ENCODE assay signal across 30 cellular contexts in genomic region chr10:38741226-38741625, GRCh38.
"Had no signal": no experiment of that assay in that cellular context is flagged by ENCODE, and none has a peak within 500 bp of the region (broad histone marks: within the 10 kb centered on the region; RNA-seq: fewer than 3 reads in every experiment).

No MANE protein-coding gene starts in this region.

- H3K27ac ChIP-seq: adrenal gland, ascending aorta, body of pancreas, brain microvascular endothelial cell, breast epithelium, cardiac muscle cell had no signal

- H3K9me3 ChIP-seq: adrenal gland, ascending aorta, body of pancreas had no signal

- H3K4me3 ChIP-seq: adrenal gland, ascending aorta, body of pancreas, breast epithelium, cardiac muscle cell had no signal

- H3K36me3 ChIP-seq: adrenal gland, ascending aorta, brain microvascular endothelial cell, breast epithelium, cardiac muscle cell had no signal

- DNase-seq: activated effector memory CD4-positive, alpha-beta T cell treated with anti-CD3 and anti-CD28 coated beads, Interleukin-2, amount 50 U/mL, for 16 hours; activated effector memory CD4-positive, alpha-beta T cell treated with Interleukin-2 at 50 U/mL for 16 hours; activated gamma-delta T cell; activated gamma-delta T cell treated with Interleukin-2 at 50 U/mL for 16 hours; activated naive CD4-positive, alpha-beta T cell; activated naive CD4-positive, alpha-beta T cell treated with anti-CD3 and anti-CD28 coated beads for 36 hours; activated naive CD4-positive, alpha-beta T cell treated with anti-CD3 and anti-CD28 coated beads, Interleukin-2, amount 10 ng/mL, durations not matched to agents 7 days and 5 days; activated naive CD4-positive, alpha-beta T cell treated with anti-CD3 and anti-CD28 coated beads, Interleukin-2, amount 50 U/mL, for 16 hours; activated naive CD4-positive, alpha-beta T cell treated with Interleukin-2 at 50 U/mL for 16 hours; activated naive CD8-positive, alpha-beta T cell treated with anti-CD3 and anti-CD28 coated beads for 36 hours; activated naive CD8-positive, alpha-beta T cell treated with anti-CD3 and anti-CD28 coated beads, Interleukin-2, amount 10 ng/mL, durations not matched to agents 7 days and 5 days; activated naive CD8-positive, alpha-beta T cell treated with anti-CD3 and anti-CD28 coated beads, Interleukin-2, amount 50 U/mL, for 24 hours; activated T-cell treated with anti-CD3 and anti-CD28 coated beads, Interleukin-2, amount 50 U/mL, for 1 hour; activated T-cell treated with anti-CD3 and anti-CD28 coated beads, Interleukin-2, amount 50 U/mL, for 24 hours; activated T-cell treated with anti-CD3 and anti-CD28 coated beads, Interleukin-2, amount 50 U/mL, for 4 hours; activated T-cell treated with anti-CD3 and anti-CD28 coated beads, Interleukin-2, amount 50 U/mL, for 48 hours; activated T-cell treated with anti-CD3 and anti-CD28 coated beads, Interleukin-2, amount 50 U/mL, for 72 hours; adrenal gland; amniotic stem cell; amygdala; anterior cingulate cortex; aorta; body of pancreas; brain microvascular endothelial cell; caudate nucleus; central memory CD4-positive, alpha-beta T cell; cerebellar nuclear complex had no signal

- H3K27me3 ChIP-seq: adrenal gland, ascending aorta, body of pancreas, brain microvascular endothelial cell, breast epithelium, cardiac muscle cell had no signal

- H3K4me1 ChIP-seq: adrenal gland, ascending aorta, body of pancreas, breast epithelium had no signal
